Comparison of ENCODE assay signal across 12 cellular contexts in the genomic region with DNA sequence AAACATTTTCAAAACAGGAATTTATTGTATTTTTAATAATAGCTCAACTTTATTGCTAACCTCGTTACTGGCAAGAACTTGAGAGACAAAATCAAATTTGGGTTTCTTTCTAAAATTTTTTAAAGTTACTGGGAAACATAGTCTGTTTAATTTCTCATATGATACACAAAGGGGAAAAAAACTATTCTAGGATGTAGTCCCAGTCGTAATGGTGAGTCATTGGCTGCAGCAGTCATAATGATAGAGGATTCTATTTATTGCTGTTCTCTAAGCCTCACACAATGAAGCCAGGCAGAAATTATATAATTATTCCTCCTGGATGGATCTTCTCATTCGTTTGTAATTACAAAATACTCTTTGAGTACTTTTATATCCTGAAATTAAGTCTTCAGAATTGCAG.
DNase-seq lines count a peak whose midpoint lies in the region; ATAC-seq and TF ChIP-seq lines count a peak whose summit lies in the region.
"Had no signal": no experiment of that assay in that cellular context is flagged by ENCODE, and none has a peak within 500 bp of the region (broad histone marks: within the 10 kb centered on the region; RNA-seq: fewer than 3 reads in every experiment).

No MANE protein-coding gene starts in this region.

- DNase-seq in AG08396 (ENCODE audit: low spot score) (peak; percentile 29), M059J (ENCODE audit: low read depth) (peak; percentile 53), dedifferentiated amniotic fluid mesenchymal stem cell (ENCODE audit: extremely low spot score) (peak; percentile 60), medulla oblongata (ENCODE audit: extremely low spot score) (peak; percentile 36), GM10248 (ENCODE audit: extremely low spot score) (no peak), hypothalamus (lab: John Stamatoyannopoulos, UW) (no peak), NCI-H146 treated with DMSO at 0.1 percent for 48 hours (lab: John Stamatoyannopoulos, UW; ENCODE audit: unreplicated experiment) (no peak)
- DNase-seq: CD4-positive, CD25-positive, alpha-beta regulatory T cell; central memory CD4-positive, alpha-beta T cell; mucosa of descending colon; RPMI8226 had no signal

- no peak for TF ChIP-seq CTCF in GM10248 (IDR thresholded peaks at IDR 0.05; ENCODE audit: control extremely low read depth, extremely low read depth, low read depth, missing control alignments)

- CTCF ChIA-PET in GM10248 (lab: Yijun Ruan, JAX): interaction anchor here (1.4 to 2.7 kb wide), 2 partner anchors 10 to 36 kb away, joined by 3 to 6 read pairs; no protein-coding TSS in a partner anchor

- POLR2A ChIA-PET in GM10248 (lab: Yijun Ruan, JAX): no interaction called here

- no peak for ATAC-seq in GM18858 (IDR thresholded peaks at IDR 0.05; ENCODE audit: unreplicated experiment)
- ATAC-seq: mucosa of descending colon had no signal

Comparison
In these comparisons a context has a peak if more than half of its experiments do, and no peak if none do; other contexts are left out.
1. DNase-seq: peak in AG08396 (single experiment), M059J (single experiment), dedifferentiated amniotic fluid mesenchymal stem cell (single experiment) and medulla oblongata (single experiment); none in GM10248 (single experiment), hypothalamus (0 of 51) and NCI-H146 treated with DMSO at 0.1 percent for 48 hours (single experiment).